In the genomic region with DNA sequence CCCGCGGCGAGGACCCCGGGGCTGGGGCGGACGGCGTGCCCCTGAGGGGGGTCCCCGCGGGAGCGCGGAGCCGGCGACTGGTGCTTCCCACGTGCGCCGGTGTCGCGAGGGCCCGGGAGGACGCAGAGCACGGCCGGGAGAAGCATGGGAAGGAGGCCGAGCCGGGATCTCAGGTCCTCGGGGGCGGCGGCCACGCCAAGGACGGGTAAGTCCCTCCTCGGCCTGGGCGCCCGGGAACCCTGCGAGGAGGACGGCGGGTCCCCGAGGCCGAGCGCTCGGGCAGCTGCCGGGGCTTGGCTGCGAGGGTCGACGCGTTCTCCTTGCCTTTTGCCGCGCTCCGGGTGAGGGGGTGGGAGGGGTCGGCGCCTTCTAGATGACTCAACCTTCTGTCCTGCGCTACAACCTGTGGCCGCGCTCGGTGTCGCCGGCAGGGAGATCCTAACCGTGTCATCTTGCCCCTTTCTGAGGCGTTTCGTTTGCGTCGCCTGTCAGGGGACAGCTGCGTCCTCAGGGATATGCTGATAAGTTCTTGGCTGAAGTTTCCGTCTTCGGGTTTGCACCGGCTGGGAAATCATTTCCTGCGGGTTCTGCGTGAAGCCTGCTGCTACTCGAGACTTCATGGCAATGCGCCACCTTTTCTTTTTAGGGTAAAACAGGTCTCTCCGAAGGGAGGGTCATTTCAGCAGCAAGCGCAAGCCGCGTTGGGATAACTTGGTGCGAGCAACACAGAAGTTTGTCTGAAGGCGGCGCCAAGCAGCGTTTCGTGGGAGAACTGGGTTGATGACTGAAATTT, we compare ENCODE assay signal across 1 cellular context.
TF ChIP-seq lines count a peak whose summit lies in the region.

No MANE protein-coding gene starts in this region.

TF ChIP-seq in K562, 482 proteins besides CTCF, POLR2A, EP300 and RAD21 (continued from another document and continues in another):
- TF ChIP-seq, protein P1, sequence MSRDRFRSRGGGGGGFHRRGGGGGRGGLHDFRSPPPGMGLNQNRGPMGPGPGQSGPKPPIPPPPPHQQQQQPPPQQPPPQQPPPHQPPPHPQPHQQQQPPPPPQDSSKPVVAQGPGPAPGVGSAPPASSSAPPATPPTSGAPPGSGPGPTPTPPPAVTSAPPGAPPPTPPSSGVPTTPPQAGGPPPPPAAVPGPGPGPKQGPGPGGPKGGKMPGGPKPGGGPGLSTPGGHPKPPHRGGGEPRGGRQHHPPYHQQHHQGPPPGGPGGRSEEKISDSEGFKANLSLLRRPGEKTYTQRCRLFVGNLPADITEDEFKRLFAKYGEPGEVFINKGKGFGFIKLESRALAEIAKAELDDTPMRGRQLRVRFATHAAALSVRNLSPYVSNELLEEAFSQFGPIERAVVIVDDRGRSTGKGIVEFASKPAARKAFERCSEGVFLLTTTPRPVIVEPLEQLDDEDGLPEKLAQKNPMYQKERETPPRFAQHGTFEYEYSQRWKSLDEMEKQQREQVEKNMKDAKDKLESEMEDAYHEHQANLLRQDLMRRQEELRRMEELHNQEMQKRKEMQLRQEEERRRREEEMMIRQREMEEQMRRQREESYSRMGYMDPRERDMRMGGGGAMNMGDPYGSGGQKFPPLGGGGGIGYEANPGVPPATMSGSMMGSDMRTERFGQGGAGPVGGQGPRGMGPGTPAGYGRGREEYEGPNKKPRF (IDR thresholded peaks at IDR 0.05; ENCODE audit: low read depth, low read length): no peak
- TF ChIP-seq, protein P2, sequence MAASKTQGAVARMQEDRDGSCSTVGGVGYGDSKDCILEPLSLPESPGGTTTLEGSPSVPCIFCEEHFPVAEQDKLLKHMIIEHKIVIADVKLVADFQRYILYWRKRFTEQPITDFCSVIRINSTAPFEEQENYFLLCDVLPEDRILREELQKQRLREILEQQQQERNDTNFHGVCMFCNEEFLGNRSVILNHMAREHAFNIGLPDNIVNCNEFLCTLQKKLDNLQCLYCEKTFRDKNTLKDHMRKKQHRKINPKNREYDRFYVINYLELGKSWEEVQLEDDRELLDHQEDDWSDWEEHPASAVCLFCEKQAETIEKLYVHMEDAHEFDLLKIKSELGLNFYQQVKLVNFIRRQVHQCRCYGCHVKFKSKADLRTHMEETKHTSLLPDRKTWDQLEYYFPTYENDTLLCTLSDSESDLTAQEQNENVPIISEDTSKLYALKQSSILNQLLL (CRISPR knock-in tag; IDR thresholded peaks at IDR 0.05; ENCODE audit: borderline replicate concordance): no peak
- no peak for TF ChIP-seq LARP7 (IDR thresholded peaks at IDR 0.05)
- TF ChIP-seq, protein P3, sequence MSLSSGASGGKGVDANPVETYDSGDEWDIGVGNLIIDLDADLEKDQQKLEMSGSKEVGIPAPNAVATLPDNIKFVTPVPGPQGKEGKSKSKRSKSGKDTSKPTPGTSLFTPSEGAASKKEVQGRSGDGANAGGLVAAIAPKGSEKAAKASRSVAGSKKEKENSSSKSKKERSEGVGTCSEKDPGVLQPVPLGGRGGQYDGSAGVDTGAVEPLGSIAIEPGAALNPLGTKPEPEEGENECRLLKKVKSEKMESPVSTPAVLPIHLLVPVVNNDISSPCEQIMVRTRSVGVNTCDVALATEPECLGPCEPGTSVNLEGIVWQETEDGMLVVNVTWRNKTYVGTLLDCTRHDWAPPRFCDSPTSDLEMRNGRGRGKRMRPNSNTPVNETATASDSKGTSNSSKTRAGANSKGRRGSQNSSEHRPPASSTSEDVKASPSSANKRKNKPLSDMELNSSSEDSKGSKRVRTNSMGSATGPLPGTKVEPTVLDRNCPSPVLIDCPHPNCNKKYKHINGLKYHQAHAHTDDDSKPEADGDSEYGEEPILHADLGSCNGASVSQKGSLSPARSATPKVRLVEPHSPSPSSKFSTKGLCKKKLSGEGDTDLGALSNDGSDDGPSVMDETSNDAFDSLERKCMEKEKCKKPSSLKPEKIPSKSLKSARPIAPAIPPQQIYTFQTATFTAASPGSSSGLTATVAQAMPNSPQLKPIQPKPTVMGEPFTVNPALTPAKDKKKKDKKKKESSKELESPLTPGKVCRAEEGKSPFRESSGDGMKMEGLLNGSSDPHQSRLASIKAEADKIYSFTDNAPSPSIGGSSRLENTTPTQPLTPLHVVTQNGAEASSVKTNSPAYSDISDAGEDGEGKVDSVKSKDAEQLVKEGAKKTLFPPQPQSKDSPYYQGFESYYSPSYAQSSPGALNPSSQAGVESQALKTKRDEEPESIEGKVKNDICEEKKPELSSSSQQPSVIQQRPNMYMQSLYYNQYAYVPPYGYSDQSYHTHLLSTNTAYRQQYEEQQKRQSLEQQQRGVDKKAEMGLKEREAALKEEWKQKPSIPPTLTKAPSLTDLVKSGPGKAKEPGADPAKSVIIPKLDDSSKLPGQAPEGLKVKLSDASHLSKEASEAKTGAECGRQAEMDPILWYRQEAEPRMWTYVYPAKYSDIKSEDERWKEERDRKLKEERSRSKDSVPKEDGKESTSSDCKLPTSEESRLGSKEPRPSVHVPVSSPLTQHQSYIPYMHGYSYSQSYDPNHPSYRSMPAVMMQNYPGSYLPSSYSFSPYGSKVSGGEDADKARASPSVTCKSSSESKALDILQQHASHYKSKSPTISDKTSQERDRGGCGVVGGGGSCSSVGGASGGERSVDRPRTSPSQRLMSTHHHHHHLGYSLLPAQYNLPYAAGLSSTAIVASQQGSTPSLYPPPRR (CRISPR knock-in tag; IDR thresholded peaks at IDR 0.05; ENCODE audit: borderline replicate concordance): no peak; the same call in 1 of the 2 replicates
- no peak for TF ChIP-seq PHF20 (IDR thresholded peaks at IDR 0.05; ENCODE audit: partially characterized antibody)
- TF ChIP-seq POLR3A (IDR thresholded peaks at IDR 0.05; ENCODE audit: borderline replicate concordance, extremely low read depth, insufficient read depth, insufficient read length): no peak
- TF ChIP-seq ZNF316 (IDR thresholded peaks at IDR 0.05): no peak
- TF ChIP-seq NR3C1 (CRISPR knock-in tag; IDR thresholded peaks at IDR 0.05): peak; percentile 82
- TF ChIP-seq ZNF561 (CRISPR knock-in tag; conservative IDR thresholded peaks at IDR 0.05): no peak
- TF ChIP-seq ERF (CRISPR knock-in tag; IDR thresholded peaks at IDR 0.05): 0 out of 2 replicates have a peak, but pooled peaks have one; percentile 48
- no peak for TF ChIP-seq PHTF2 (CRISPR knock-in tag; IDR thresholded peaks at IDR 0.05)
- TF ChIP-seq C11orf30 (IDR thresholded peaks at IDR 0.05; ENCODE audit: low read depth): peak; percentile 32
- TF ChIP-seq TOE1 (IDR thresholded peaks at IDR 0.05; ENCODE audit: borderline replicate concordance): peak; percentile 51; the same call in 1 of the 2 replicates
- TF ChIP-seq TOE1 (CRISPR knock-in tag; IDR thresholded peaks at IDR 0.05; ENCODE audit: borderline replicate concordance, low read depth): no peak
- TF ChIP-seq, protein P4, sequence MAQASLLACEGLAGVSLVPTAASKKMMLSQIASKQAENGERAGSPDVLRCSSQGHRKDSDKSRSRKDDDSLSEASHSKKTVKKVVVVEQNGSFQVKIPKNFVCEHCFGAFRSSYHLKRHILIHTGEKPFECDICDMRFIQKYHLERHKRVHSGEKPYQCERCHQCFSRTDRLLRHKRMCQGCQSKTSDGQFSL (CRISPR knock-in tag; IDR thresholded peaks at IDR 0.05): no peak; the same call in 1 of the 2 replicates
- TF ChIP-seq, protein P4 (tag; IDR thresholded peaks at IDR 0.05): no peak
- no peak for TF ChIP-seq ZNF324 (CRISPR knock-in tag; IDR thresholded peaks at IDR 0.05)
- no peak for TF ChIP-seq HSF4 (CRISPR knock-in tag; IDR thresholded peaks at IDR 0.05; ENCODE audit: borderline replicate concordance)
- TF ChIP-seq, protein P5, sequence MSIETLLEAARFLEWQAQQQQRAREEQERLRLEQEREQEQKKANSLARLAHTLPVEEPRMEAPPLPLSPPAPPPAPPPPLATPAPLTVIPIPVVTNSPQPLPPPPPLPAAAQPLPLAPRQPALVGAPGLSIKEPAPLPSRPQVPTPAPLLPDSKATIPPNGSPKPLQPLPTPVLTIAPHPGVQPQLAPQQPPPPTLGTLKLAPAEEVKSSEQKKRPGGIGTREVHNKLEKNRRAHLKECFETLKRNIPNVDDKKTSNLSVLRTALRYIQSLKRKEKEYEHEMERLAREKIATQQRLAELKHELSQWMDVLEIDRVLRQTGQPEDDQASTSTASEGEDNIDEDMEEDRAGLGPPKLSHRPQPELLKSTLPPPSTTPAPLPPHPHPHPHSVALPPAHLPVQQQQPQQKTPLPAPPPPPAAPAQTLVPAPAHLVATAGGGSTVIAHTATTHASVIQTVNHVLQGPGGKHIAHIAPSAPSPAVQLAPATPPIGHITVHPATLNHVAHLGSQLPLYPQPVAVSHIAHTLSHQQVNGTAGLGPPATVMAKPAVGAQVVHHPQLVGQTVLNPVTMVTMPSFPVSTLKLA (conservative IDR thresholded peaks at IDR 0.05): peak; percentile 11 to 41; a peak in 2 of 4 replicates
- no peak for TF ChIP-seq NCOA4 (IDR thresholded peaks at IDR 0.05; ENCODE audit: partially characterized antibody)
- peak; percentile 72 for TF ChIP-seq EGR1 (conservative IDR thresholded peaks at IDR 0.05)
- no peak for TF ChIP-seq HLTF (IDR thresholded peaks at IDR 0.05)
- TF ChIP-seq EP400 (IDR thresholded peaks at IDR 0.05): peak; percentile 44; the same call in 1 of the 2 replicates
- peak; percentile 61; the same call in 1 of the 2 replicates for TF ChIP-seq SIN3B (IDR thresholded peaks at IDR 0.05; ENCODE audit: low read depth)
- TF ChIP-seq MYC (IDR thresholded peaks at IDR 0.05; ENCODE audit: low read depth, low read length): peak; percentile 48; the same call in 1 of the 2 replicates
- TF ChIP-seq MYC (CRISPR knock-in tag; IDR thresholded peaks at IDR 0.05; ENCODE audit: borderline replicate concordance, low read depth): no peak
- TF ChIP-seq ZNF507 (tag; conservative IDR thresholded peaks at IDR 0.05): no peak
- no peak for TF ChIP-seq ZNF668 (CRISPR knock-in tag; IDR thresholded peaks at IDR 0.05)
- TF ChIP-seq ZNF23 (CRISPR knock-in tag; IDR thresholded peaks at IDR 0.05): no peak
- TF ChIP-seq NFIC (IDR thresholded peaks at IDR 0.05): peak; percentile 60
- TF ChIP-seq ZNF175 (CRISPR knock-in tag; IDR thresholded peaks at IDR 0.05; ENCODE audit: low read depth): 0 out of 2 replicates have a peak, but pooled peaks have one; percentile 42
- TF ChIP-seq KLF13 (tag; IDR thresholded peaks at IDR 0.05; ENCODE audit: borderline replicate concordance, low read depth): no peak
- no peak for TF ChIP-seq ZNF444 (CRISPR knock-in tag; IDR thresholded peaks at IDR 0.05)
- no peak for TF ChIP-seq SMC3 (conservative IDR thresholded peaks at IDR 0.05; ENCODE audit: insufficient read depth, low read depth, low read length)
- peak; percentile 25; the same call in 1 of the 2 replicates for TF ChIP-seq GATAD2B (IDR thresholded peaks at IDR 0.05; ENCODE audit: borderline replicate concordance)
- TF ChIP-seq SMAD1 (IDR thresholded peaks at IDR 0.05; ENCODE audit: low read depth, low read length, partially characterized antibody): no peak
- TF ChIP-seq ZNF143 (CRISPR knock-in tag; IDR thresholded peaks at IDR 0.05): no peak
- TF ChIP-seq ARNT (IDR thresholded peaks at IDR 0.05): 0 out of 4 replicates have a peak, but pooled peaks have one; percentile 49 to 54
- TF ChIP-seq KLF16 (IDR thresholded peaks at IDR 0.05): peak; percentile 31; the same call in 1 of the 2 replicates
- no peak for TF ChIP-seq SMARCB1 (IDR thresholded peaks at IDR 0.05; ENCODE audit: insufficient read length, low read depth)
- TF ChIP-seq FOXM1 (IDR thresholded peaks at IDR 0.05; ENCODE audit: low read depth): no peak
- no peak for TF ChIP-seq FOXM1 (CRISPR knock-in tag; IDR thresholded peaks at IDR 0.05; ENCODE audit: low read depth)
- TF ChIP-seq HDAC1 (IDR thresholded peaks at IDR 0.05): peak in 1 of 2 experiments; percentile 80; a peak in 2 of 4 replicates
- no peak for TF ChIP-seq XRCC4 (IDR thresholded peaks at IDR 0.05; ENCODE audit: extremely low read depth, insufficient read depth, insufficient read length)
- TF ChIP-seq NR1H2 (CRISPR knock-in tag; IDR thresholded peaks at IDR 0.05): no peak
- TF ChIP-seq ETV6 (IDR thresholded peaks at IDR 0.05; ENCODE audit: borderline replicate concordance in 1 of 2, low read depth in 2 of 2, low read length in 1 of 2): no peak
- peak; percentile 45; the same call in 1 of the 2 replicates for TF ChIP-seq ETV6 (CRISPR knock-in tag; IDR thresholded peaks at IDR 0.05; ENCODE audit: borderline replicate concordance)
- TF ChIP-seq HCFC1 (IDR thresholded peaks at IDR 0.05; ENCODE audit: low read depth, low read length): no peak
- no peak for TF ChIP-seq SETDB1 (IDR thresholded peaks at IDR 0.05; ENCODE audit: low read length)
- no peak for TF ChIP-seq ZNF253 (CRISPR knock-in tag; conservative IDR thresholded peaks at IDR 0.05)
- TF ChIP-seq OTX1 (CRISPR knock-in tag; IDR thresholded peaks at IDR 0.05): no peak
- TF ChIP-seq, protein P6, sequence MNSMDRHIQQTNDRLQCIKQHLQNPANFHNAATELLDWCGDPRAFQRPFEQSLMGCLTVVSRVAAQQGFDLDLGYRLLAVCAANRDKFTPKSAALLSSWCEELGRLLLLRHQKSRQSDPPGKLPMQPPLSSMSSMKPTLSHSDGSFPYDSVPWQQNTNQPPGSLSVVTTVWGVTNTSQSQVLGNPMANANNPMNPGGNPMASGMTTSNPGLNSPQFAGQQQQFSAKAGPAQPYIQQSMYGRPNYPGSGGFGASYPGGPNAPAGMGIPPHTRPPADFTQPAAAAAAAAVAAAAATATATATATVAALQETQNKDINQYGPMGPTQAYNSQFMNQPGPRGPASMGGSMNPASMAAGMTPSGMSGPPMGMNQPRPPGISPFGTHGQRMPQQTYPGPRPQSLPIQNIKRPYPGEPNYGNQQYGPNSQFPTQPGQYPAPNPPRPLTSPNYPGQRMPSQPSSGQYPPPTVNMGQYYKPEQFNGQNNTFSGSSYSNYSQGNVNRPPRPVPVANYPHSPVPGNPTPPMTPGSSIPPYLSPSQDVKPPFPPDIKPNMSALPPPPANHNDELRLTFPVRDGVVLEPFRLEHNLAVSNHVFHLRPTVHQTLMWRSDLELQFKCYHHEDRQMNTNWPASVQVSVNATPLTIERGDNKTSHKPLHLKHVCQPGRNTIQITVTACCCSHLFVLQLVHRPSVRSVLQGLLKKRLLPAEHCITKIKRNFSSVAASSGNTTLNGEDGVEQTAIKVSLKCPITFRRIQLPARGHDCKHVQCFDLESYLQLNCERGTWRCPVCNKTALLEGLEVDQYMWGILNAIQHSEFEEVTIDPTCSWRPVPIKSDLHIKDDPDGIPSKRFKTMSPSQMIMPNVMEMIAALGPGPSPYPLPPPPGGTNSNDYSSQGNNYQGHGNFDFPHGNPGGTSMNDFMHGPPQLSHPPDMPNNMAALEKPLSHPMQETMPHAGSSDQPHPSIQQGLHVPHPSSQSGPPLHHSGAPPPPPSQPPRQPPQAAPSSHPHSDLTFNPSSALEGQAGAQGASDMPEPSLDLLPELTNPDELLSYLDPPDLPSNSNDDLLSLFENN (IDR thresholded peaks at IDR 0.05; ENCODE audit: low read depth in 2 of 2, low read length in 2 of 2): no peak
- no peak; the same call in 1 of the 2 replicates for TF ChIP-seq SP1 (CRISPR knock-in tag; IDR thresholded peaks at IDR 0.05)
- no peak for TF ChIP-seq BDP1 (IDR thresholded peaks at IDR 0.05; ENCODE audit: insufficient read depth, insufficient read length)
